ENCODE assay signal across 1 cellular context in the genomic region with DNA sequence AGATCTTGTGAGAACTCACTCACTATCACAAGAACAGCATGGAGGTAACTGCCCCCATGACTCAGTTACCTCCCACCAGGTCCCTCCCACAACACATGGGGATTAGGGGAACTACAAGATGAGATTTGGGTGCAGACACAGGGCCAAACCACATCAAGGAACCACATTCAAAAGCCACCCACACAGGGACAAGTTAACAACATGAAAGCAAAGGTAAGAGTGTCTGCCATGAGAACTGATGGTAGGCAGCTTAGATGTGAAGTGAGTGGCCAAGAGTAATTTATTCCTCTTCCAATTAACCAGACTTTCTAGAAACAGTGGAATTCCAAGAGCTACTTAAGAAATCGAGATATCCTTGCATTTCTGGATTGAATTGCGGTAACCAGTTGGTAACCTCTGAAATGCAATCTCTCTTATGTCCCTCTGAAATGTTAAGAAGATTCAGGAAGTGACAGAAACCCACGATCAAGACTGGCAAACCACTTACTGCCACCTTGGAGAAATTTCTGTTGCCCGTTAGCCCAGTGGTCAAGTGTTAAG.
TF ChIP-seq lines count a peak whose summit lies in the region.

No MANE protein-coding gene starts in this region.

TF ChIP-seq in GM12878, 131 proteins besides CTCF, POLR2A, EP300 and RAD21 (continued from another document and continues in another):
- no peak for TF ChIP-seq SIX5 (IDR thresholded peaks at IDR 0.05; ENCODE audit: low read depth, low read length, severe bottlenecking)
- TF ChIP-seq SREBF1 (IDR thresholded peaks at IDR 0.05; ENCODE audit: low read length): no peak
- no peak for TF ChIP-seq SUZ12 (IDR thresholded peaks at IDR 0.05; ENCODE audit: unreplicated experiment)
- no peak for TF ChIP-seq ZNF384 (IDR thresholded peaks at IDR 0.05; ENCODE audit: borderline replicate concordance, low read depth, low read length)
- peak; percentile 72; the same call in 1 of the 2 replicates for TF ChIP-seq FOXK2 (IDR thresholded peaks at IDR 0.05)
- TF ChIP-seq, protein P1, sequence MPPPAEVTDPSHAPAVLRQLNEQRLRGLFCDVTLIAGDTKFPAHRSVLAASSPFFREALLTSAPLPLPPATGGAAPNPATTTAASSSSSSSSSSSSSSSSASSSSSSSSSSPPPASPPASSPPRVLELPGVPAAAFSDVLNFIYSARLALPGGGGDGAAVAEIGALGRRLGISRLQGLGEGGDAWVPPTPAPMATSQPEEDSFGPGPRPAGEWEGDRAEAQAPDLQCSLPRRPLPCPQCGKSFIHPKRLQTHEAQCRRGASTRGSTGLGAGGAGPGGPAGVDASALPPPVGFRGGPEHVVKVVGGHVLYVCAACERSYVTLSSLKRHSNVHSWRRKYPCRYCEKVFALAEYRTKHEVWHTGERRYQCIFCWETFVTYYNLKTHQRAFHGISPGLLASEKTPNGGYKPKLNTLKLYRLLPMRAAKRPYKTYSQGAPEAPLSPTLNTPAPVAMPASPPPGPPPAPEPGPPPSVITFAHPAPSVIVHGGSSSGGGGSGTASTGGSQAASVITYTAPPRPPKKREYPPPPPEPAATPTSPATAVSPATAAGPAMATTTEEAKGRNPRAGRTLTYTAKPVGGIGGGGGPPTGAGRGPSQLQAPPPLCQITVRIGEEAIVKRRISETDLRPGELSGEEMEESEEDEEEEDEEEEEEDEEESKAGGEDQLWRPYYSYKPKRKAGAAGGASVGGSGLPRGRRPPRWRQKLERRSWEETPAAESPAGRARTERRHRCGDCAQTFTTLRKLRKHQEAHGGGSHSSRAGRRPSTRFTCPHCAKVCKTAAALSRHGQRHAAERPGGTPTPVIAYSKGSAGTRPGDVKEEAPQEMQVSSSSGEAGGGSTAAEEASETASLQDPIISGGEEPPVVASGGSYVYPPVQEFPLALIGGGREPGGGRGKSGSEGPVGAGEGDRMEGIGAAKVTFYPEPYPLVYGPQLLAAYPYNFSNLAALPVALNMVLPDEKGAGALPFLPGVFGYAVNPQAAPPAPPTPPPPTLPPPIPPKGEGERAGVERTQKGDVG (CRISPR knock-in tag; IDR thresholded peaks at IDR 0.05): no peak
- TF ChIP-seq JUND (IDR thresholded peaks at IDR 0.05; ENCODE audit: low read depth, low read length): no peak
- TF ChIP-seq CBX5 (IDR thresholded peaks at IDR 0.05; ENCODE audit: low read depth): no peak
- no peak for TF ChIP-seq KLF5 (IDR thresholded peaks at IDR 0.05; ENCODE audit: partially characterized antibody)
- TF ChIP-seq PAX8 (IDR thresholded peaks at IDR 0.05): no peak
- TF ChIP-seq NFIC (IDR thresholded peaks at IDR 0.05; ENCODE audit: low read depth, low read length): no peak
- TF ChIP-seq, protein P2, sequence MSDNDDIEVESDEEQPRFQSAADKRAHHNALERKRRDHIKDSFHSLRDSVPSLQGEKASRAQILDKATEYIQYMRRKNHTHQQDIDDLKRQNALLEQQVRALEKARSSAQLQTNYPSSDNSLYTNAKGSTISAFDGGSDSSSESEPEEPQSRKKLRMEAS (IDR thresholded peaks at IDR 0.05; ENCODE audit: low read depth, low read length): no peak
- TF ChIP-seq GATAD2B (conservative IDR thresholded peaks at IDR 0.05; ENCODE audit: low read depth): peak; percentile 68
- TF ChIP-seq IKZF2 (IDR thresholded peaks at IDR 0.05): peak; percentile 85 to 86
- TF ChIP-seq PAX5 (IDR thresholded peaks at IDR 0.05; ENCODE audit: borderline replicate concordance, low read depth, low read length): 0 out of 2 replicates have a peak, but pooled peaks have one; percentile 10
- no peak for TF ChIP-seq IRF4 (IDR thresholded peaks at IDR 0.05; ENCODE audit: low read depth, low read length)
- peak; percentile 76; the same call in 1 of the 2 replicates for TF ChIP-seq ZNF217 (IDR thresholded peaks at IDR 0.05)
- no peak for TF ChIP-seq USF2 (IDR thresholded peaks at IDR 0.05; ENCODE audit: borderline replicate concordance, low read depth, low read length)
- TF ChIP-seq ZBED1 (IDR thresholded peaks at IDR 0.05; ENCODE audit: borderline replicate concordance): no peak
- TF ChIP-seq, protein P3, sequence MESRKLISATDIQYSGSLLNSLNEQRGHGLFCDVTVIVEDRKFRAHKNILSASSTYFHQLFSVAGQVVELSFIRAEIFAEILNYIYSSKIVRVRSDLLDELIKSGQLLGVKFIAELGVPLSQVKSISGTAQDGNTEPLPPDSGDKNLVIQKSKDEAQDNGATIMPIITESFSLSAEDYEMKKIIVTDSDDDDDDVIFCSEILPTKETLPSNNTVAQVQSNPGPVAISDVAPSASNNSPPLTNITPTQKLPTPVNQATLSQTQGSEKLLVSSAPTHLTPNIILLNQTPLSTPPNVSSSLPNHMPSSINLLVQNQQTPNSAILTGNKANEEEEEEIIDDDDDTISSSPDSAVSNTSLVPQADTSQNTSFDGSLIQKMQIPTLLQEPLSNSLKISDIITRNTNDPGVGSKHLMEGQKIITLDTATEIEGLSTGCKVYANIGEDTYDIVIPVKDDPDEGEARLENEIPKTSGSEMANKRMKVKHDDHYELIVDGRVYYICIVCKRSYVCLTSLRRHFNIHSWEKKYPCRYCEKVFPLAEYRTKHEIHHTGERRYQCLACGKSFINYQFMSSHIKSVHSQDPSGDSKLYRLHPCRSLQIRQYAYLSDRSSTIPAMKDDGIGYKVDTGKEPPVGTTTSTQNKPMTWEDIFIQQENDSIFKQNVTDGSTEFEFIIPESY (IDR thresholded peaks at IDR 0.05): no peak
- no peak for TF ChIP-seq ZSCAN29 (IDR thresholded peaks at IDR 0.05)
- no peak for TF ChIP-seq ZZZ3 (IDR thresholded peaks at IDR 0.05; ENCODE audit: control insufficient read depth, insufficient read length, low read depth)
- no peak for TF ChIP-seq NRF1 (conservative IDR thresholded peaks at IDR 0.05; ENCODE audit: low read depth, low read length)
- no peak for TF ChIP-seq CBX3 (IDR thresholded peaks at IDR 0.05; ENCODE audit: borderline replicate concordance, low read depth)
- TF ChIP-seq ETV6 (conservative IDR thresholded peaks at IDR 0.05 in 1 of 2, IDR thresholded peaks at IDR 0.05 in 1 of 2; ENCODE audit: borderline replicate concordance in 1 of 2, low read depth in 1 of 2): no peak
- TF ChIP-seq RFX5 (IDR thresholded peaks at IDR 0.05; ENCODE audit: low read depth, low read length): no peak
- no peak for TF ChIP-seq FOS (IDR thresholded peaks at IDR 0.05; ENCODE audit: borderline replicate concordance, extremely low read depth, insufficient read length)
- TF ChIP-seq MEF2B (IDR thresholded peaks at IDR 0.05; ENCODE audit: partially characterized antibody, poor library complexity, severe bottlenecking): peak; percentile 82
- peak; percentile 22; the same call in 1 of the 2 replicates for TF ChIP-seq SPI1 (IDR thresholded peaks at IDR 0.05; ENCODE audit: borderline replicate concordance, insufficient read depth, low read depth, low read length)
- TF ChIP-seq, protein P4, sequence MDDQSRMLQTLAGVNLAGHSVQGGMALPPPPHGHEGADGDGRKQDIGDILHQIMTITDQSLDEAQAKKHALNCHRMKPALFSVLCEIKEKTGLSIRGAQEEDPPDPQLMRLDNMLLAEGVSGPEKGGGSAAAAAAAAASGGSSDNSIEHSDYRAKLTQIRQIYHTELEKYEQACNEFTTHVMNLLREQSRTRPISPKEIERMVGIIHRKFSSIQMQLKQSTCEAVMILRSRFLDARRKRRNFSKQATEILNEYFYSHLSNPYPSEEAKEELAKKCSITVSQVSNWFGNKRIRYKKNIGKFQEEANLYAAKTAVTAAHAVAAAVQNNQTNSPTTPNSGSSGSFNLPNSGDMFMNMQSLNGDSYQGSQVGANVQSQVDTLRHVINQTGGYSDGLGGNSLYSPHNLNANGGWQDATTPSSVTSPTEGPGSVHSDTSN (IDR thresholded peaks at IDR 0.05; ENCODE audit: insufficient replicate concordance, low read depth, low read length): no peak
- TF ChIP-seq BMI1 (IDR thresholded peaks at IDR 0.05; ENCODE audit: borderline replicate concordance): no peak
- 0 out of 2 replicates have a peak, but pooled peaks have one; percentile 54 for TF ChIP-seq ZNF592 (IDR thresholded peaks at IDR 0.05)
- TF ChIP-seq SMC3 (IDR thresholded peaks at IDR 0.05; ENCODE audit: borderline replicate concordance, low read length): no peak
- no peak for TF ChIP-seq RBBP5 (conservative IDR thresholded peaks at IDR 0.05)
- TF ChIP-seq CREM (IDR thresholded peaks at IDR 0.05; ENCODE audit: low read depth): 0 out of 2 replicates have a peak, but pooled peaks have one; percentile 15
- no peak for TF ChIP-seq SREBF2 (IDR thresholded peaks at IDR 0.05; ENCODE audit: low read length)
- TF ChIP-seq MTA2 (IDR thresholded peaks at IDR 0.05; ENCODE audit: low read depth): peak; percentile 85
- TF ChIP-seq, protein P5, sequence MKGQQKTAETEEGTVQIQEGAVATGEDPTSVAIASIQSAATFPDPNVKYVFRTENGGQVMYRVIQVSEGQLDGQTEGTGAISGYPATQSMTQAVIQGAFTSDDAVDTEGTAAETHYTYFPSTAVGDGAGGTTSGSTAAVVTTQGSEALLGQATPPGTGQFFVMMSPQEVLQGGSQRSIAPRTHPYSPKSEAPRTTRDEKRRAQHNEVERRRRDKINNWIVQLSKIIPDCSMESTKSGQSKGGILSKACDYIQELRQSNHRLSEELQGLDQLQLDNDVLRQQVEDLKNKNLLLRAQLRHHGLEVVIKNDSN (IDR thresholded peaks at IDR 0.05; ENCODE audit: borderline replicate concordance, extremely low read length, insufficient read depth, low read depth, low read length): no peak
- TF ChIP-seq SIN3A (IDR thresholded peaks at IDR 0.05; ENCODE audit: low read depth, low read length): no peak
- TF ChIP-seq, protein P6, sequence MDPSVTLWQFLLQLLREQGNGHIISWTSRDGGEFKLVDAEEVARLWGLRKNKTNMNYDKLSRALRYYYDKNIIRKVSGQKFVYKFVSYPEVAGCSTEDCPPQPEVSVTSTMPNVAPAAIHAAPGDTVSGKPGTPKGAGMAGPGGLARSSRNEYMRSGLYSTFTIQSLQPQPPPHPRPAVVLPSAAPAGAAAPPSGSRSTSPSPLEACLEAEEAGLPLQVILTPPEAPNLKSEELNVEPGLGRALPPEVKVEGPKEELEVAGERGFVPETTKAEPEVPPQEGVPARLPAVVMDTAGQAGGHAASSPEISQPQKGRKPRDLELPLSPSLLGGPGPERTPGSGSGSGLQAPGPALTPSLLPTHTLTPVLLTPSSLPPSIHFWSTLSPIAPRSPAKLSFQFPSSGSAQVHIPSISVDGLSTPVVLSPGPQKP (IDR thresholded peaks at IDR 0.05; ENCODE audit: low read depth, low read length): no peak
- no peak for TF ChIP-seq CHD4 (IDR thresholded peaks at IDR 0.05)
- no peak for TF ChIP-seq SP1 (IDR thresholded peaks at IDR 0.05; ENCODE audit: low read depth, low read length)
- TF ChIP-seq HDAC6 (IDR thresholded peaks at IDR 0.05; ENCODE audit: unreplicated experiment): no peak
- TF ChIP-seq FOXM1 (IDR thresholded peaks at IDR 0.05; ENCODE audit: low read depth, low read length): no peak
- peak; percentile 71 for TF ChIP-seq RAD51 (IDR thresholded peaks at IDR 0.05)
- TF ChIP-seq NR2C1 (IDR thresholded peaks at IDR 0.05): no peak
- peak; percentile 91 for TF ChIP-seq NR2F1 (conservative IDR thresholded peaks at IDR 0.05)
- no peak for TF ChIP-seq SUPT20H (IDR thresholded peaks at IDR 0.05; ENCODE audit: borderline replicate concordance, control insufficient read depth, low read depth, low read length)
- TF ChIP-seq, protein P7, sequence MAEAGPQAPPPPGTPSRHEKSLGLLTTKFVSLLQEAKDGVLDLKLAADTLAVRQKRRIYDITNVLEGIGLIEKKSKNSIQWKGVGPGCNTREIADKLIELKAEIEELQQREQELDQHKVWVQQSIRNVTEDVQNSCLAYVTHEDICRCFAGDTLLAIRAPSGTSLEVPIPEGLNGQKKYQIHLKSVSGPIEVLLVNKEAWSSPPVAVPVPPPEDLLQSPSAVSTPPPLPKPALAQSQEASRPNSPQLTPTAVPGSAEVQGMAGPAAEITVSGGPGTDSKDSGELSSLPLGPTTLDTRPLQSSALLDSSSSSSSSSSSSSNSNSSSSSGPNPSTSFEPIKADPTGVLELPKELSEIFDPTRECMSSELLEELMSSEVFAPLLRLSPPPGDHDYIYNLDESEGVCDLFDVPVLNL (IDR thresholded peaks at IDR 0.05; ENCODE audit: low read depth, low read length): no peak
- no peak for TF ChIP-seq KDM1A (IDR thresholded peaks at IDR 0.05; ENCODE audit: borderline replicate concordance)
- TF ChIP-seq RB1 (IDR thresholded peaks at IDR 0.05; ENCODE audit: borderline replicate concordance): no peak
- no peak for TF ChIP-seq TARDBP (IDR thresholded peaks at IDR 0.05; ENCODE audit: borderline replicate concordance)
- no peak for TF ChIP-seq CHD2 (IDR thresholded peaks at IDR 0.05; ENCODE audit: borderline replicate concordance, low read depth, low read length)
- TF ChIP-seq TAF1 (IDR thresholded peaks at IDR 0.05; ENCODE audit: borderline replicate concordance, low read depth, low read length): no peak
- no peak for TF ChIP-seq BRCA1 (IDR thresholded peaks at IDR 0.05; ENCODE audit: low read depth, low read length)
